Comparison of ENCODE assay signal across 19 cellular contexts in genomic region chr6:145688493-145688905, GRCh38. TPM values are rescaled to one million over a fixed set of nuclear protein-coding genes. Genes with fewer than 3 reads are reported as not detected.
DNase-seq lines count a peak whose midpoint lies in the region; ATAC-seq, FAIRE-seq and TF ChIP-seq lines count a peak whose summit lies in the region.
"Had no signal": no experiment of that assay in that cellular context is flagged by ENCODE, and none has a peak within 500 bp of the region (broad histone marks: within the 10 kb centered on the region; RNA-seq: fewer than 3 reads in every experiment).

No MANE protein-coding gene starts in this region.

- no peak overlapping the region for H3K9ac ChIP-seq in fibroblast of lung (ENCODE audit: insufficient read depth, low read length)

- no peak for TF ChIP-seq CTCF in fibroblast of lung (conservative IDR thresholded peaks at IDR 0.05 in 1 of 2, IDR thresholded peaks at IDR 0.05 in 1 of 2; ENCODE audit: low read depth in 1 of 2, low read length in 2 of 2)

- peak overlapping the region; percentile 15 for H3K4me2 ChIP-seq in fibroblast of lung (ENCODE audit: extremely low read depth, insufficient read depth, low read length)

- no peaks in the 10 kb centered on the region for H3K27me3 ChIP-seq in fibroblast of lung (ENCODE audit: control insufficient read depth, insufficient read depth, low read length)
- H3K27me3 ChIP-seq: cardiac muscle cell had no signal

- H3K4me1 ChIP-seq in fibroblast of lung (ENCODE audit: control insufficient read depth, extremely low read depth, insufficient read depth, low read length) = peaks cover 2% of the 10 kb centered on the region

- H3K27ac ChIP-seq in fibroblast of lung (ENCODE audit: insufficient read depth, low read length) = no peak overlapping the region
- H3K27ac ChIP-seq: cardiac muscle cell had no signal

- H3K9me3 ChIP-seq in fibroblast of lung (ENCODE audit: control insufficient read depth, insufficient read depth, low read depth, low read length) = no peaks in the 10 kb centered on the region

- no peaks in the 10 kb centered on the region for H4K20me1 ChIP-seq in fibroblast of lung (ENCODE audit: control insufficient read depth, extremely low read depth, insufficient read depth, low read length)

- H3K36me3 ChIP-seq in fibroblast of lung (ENCODE audit: control insufficient read depth, insufficient read depth, low read length) = no peaks in the 10 kb centered on the region
- H3K36me3 ChIP-seq: cardiac muscle cell had no signal

- peak; percentile 24 for DNase-seq in H4 (ENCODE audit: low spot score)
- peak; percentile 23 for DNase-seq in RCC 7860 (ENCODE audit: low spot score)
- DNase-seq in fibroblast of lung (ENCODE audit: low read depth in 2 of 2) = peak; percentile 77 to 88
- peak; percentile 25 for DNase-seq in skeletal muscle cell (ENCODE audit: low read depth)
- DNase-seq in NCI-H774 (lab: John Stamatoyannopoulos, UW) = no peak
- no peak for DNase-seq in GM19238 (ENCODE audit: insufficient read length, low spot score)
- DNase-seq: activated B cell treated with CpG ODN at 0.5 μM for 24 hours; CD4-positive, alpha-beta memory T cell; endodermal cell; GF-D8; Kasumi-1; left colon; NCI-H146; posterior cingulate gyrus; substantia nigra had no signal

- FAIRE-seq in RCC 7860 (lab: Jason Lieb, UNC) = no peak

- H3K79me2 ChIP-seq in fibroblast of lung (ENCODE audit: control insufficient read depth, insufficient read depth, low read length) = no peaks in the 10 kb centered on the region

- no peak for ATAC-seq in HG02759 (IDR thresholded peaks at IDR 0.05; ENCODE audit: unreplicated experiment)
- no peak for ATAC-seq in HG02970 (IDR thresholded peaks at IDR 0.05; ENCODE audit: low FRiP score, unreplicated experiment)
- ATAC-seq: left colon, Panc1 had no signal

- no peak overlapping the region for H2AFZ ChIP-seq in fibroblast of lung (ENCODE audit: low read length)

- H3K4me3 ChIP-seq in fibroblast of lung (replicated peaks in 1 of 4; ENCODE audit: control extremely low read depth in 1 of 4, insufficient read depth in 1 of 4, low read depth in 3 of 4, low read length in 4 of 4) (no peak overlapping the region), skeletal muscle cell (ENCODE audit: low read depth, low read length) (no peak overlapping the region)
- H3K4me3 ChIP-seq: cardiac muscle cell had no signal

RNA-seq across cellular contexts. Expression of gene EPM2A, which starts 46.8 kb away (rescaled TPM):
- 6.9 and 8.4 TPM in 2 replicates for total RNA-seq in H4 (2014; rRNA removed; shearing (Covaris generic))
- total RNA-seq in fibroblast of lung = 8.3 and 10.0 TPM in 2 replicates
- 2.8 and 4.1 TPM in 2 replicates for polyA plus RNA-seq in fibroblast of lung
- 2.6 TPM in 2 replicates for polyA plus RNA-seq in fibroblast of lung (2012)
- polyA minus RNA-seq in fibroblast of lung (ENCODE audit: low replicate concordance) = 8.5 and 9.5 TPM in 2 replicates

Comparison
In these comparisons a context has a peak if more than half of its experiments do, and no peak if none do; other contexts are left out.
1. DNase-seq: peak in H4 (single experiment), RCC 7860 (single experiment), fibroblast of lung (2 of 2) and skeletal muscle cell (single experiment); none in NCI-H774 (single experiment) and GM19238 (single experiment).